In genomic region chr16:75320435-75320834, GRCh38 we compare ENCODE assay signal across 9 cellular contexts.
DNase-seq lines count a peak whose midpoint lies in the region; ATAC-seq and TF ChIP-seq lines count a peak whose summit lies in the region.
"Had no signal": no experiment of that assay in that cellular context is flagged by ENCODE, and none has a peak within 500 bp of the region (broad histone marks: within the 10 kb centered on the region; RNA-seq: fewer than 3 reads in every experiment).

No MANE protein-coding gene starts in this region.

- H3K27me3 ChIP-seq in BLaER1 treated with 17β-estradiol and CSF1 and Interleukin-3, amounts not matched to agents 10 nM and 100 nM = peaks cover 4 to 100% (median 59%) of the 10 kb centered on the region in 11 experiments; a peak in 16 of 22 replicates
- no peaks in the 10 kb centered on the region for H3K27me3 ChIP-seq in colonic mucosa

- H3K4me3 ChIP-seq in BLaER1 treated with 17β-estradiol and CSF1 and Interleukin-3, amounts not matched to agents 10 nM and 100 nM = no peak overlapping the region
- no peak overlapping the region for H3K4me3 ChIP-seq in colonic mucosa

- peaks cover 19 to 36% (median 30%) of the 10 kb centered on the region in 10 experiments for H3K4me1 ChIP-seq in BLaER1 treated with 17β-estradiol and CSF1 and Interleukin-3, amounts not matched to agents 10 nM and 100 nM
- H3K4me1 ChIP-seq in colonic mucosa = no peaks in the 10 kb centered on the region

- peaks cover 80 to 100% (median 98%) of the 10 kb centered on the region in 11 experiments for H4K20me1 ChIP-seq in BLaER1 treated with 17β-estradiol and CSF1 and Interleukin-3, amounts not matched to agents 10 nM and 100 nM

- POLR2A ChIA-PET in activated CD4-positive, alpha-beta T cell treated with anti-CD3 and anti-CD28 coated beads, Interleukin-2, amount 10 ng/mL, durations not matched to agents 7 days and 5 days (lab: Charles Lee) = interaction anchor here (0.6 kb wide), 1 partner anchor 654 kb away, joined by 3 read pairs; the partner anchor contains the start of gene RFWD3

- peak overlapping the region in 10 of 11 experiments; percentile 40 to 73 (median 65); a peak in 19 of 22 replicates for H3K4me2 ChIP-seq in BLaER1 treated with 17β-estradiol and CSF1 and Interleukin-3, amounts not matched to agents 10 nM and 100 nM

- CTCF ChIA-PET in activated CD4-positive, alpha-beta T cell treated with anti-CD3 and anti-CD28 coated beads, Interleukin-2, amount 10 ng/mL, durations not matched to agents 7 days and 5 days (lab: Charles Lee) = interaction anchor here (0.7 to 1.3 kb wide), 2 partner anchors 9 to 37 kb away, joined by 3 to 4 read pairs; no protein-coding TSS in a partner anchor

- no peak overlapping the region for H3K9ac ChIP-seq in BLaER1 treated with 17β-estradiol and CSF1 and Interleukin-3, amounts not matched to agents 10 nM and 100 nM
- H3K9ac ChIP-seq in colonic mucosa (ENCODE audit: low read depth in 2 of 2, low read length in 2 of 2) = no peak overlapping the region

- peak overlapping the region; percentile 93 for H3K27ac Mint-ChIP-seq in nephron progenitor cell
- H3K27ac Mint-ChIP-seq in mesothelial cell of epicardium = no peak overlapping the region
- no peak overlapping the region for H3K27ac Mint-ChIP-seq in activated CD4-positive, alpha-beta T cell treated with anti-CD3 and anti-CD28 coated beads, Interleukin-2, amount 10 ng/mL, durations not matched to agents 7 days and 5 days

- intact Hi-C loops in colonic mucosa (cut with DNase I) = no loop called here

- peaks cover 6 to 41% (median 18%) of the 10 kb centered on the region in 11 experiments; a peak in 15 of 22 replicates for H3K36me3 ChIP-seq in BLaER1 treated with 17β-estradiol and CSF1 and Interleukin-3, amounts not matched to agents 10 nM and 100 nM
- no peaks in the 10 kb centered on the region for H3K36me3 ChIP-seq in colonic mucosa

- ATAC-seq in HG03432 (IDR thresholded peaks at IDR 0.05; ENCODE audit: unreplicated experiment) (peak; percentile 49), HG02623 (IDR thresholded peaks at IDR 0.05; ENCODE audit: unreplicated experiment) (no peak)

- no peak for TF ChIP-seq CTCF in colonic mucosa (IDR thresholded peaks at IDR 0.05)
- TF ChIP-seq CTCF in nephron progenitor cell (IDR thresholded peaks at IDR 0.05) = no peak
- TF ChIP-seq CTCF in mesothelial cell of epicardium (IDR thresholded peaks at IDR 0.05; ENCODE audit: unreplicated experiment) = no peak

- H3K27ac ChIP-seq in BLaER1 treated with 17β-estradiol and CSF1 and Interleukin-3, amounts not matched to agents 10 nM and 100 nM = no peak overlapping the region
- peak overlapping the region; percentile 12 for H3K27ac ChIP-seq in colonic mucosa

- no peak for DNase-seq in colonic mucosa
- peak; percentile 35 for DNase-seq in nephron progenitor cell
- no peak for DNase-seq in T1000 (lab: John Stamatoyannopoulos, UW)
- DNase-seq in mesothelial cell of epicardium (ENCODE audit: low spot score in 2 of 2, unreplicated experiment in 2 of 2) = no peak
- no peak for DNase-seq in activated CD4-positive, alpha-beta T cell treated with anti-CD3 and anti-CD28 coated beads, Interleukin-2, amount 10 ng/mL, durations not matched to agents 7 days and 5 days
- DNase-seq: cerebellar nuclear complex had no signal

- H3K9me3 ChIP-seq in BLaER1 treated with 17β-estradiol and CSF1 and Interleukin-3, amounts not matched to agents 10 nM and 100 nM (replicated peaks in 1 of 11) = no peaks in the 10 kb centered on the region
- no peaks in the 10 kb centered on the region for H3K9me3 ChIP-seq in colonic mucosa

- peaks cover 23% of the 10 kb centered on the region for H3K36me3 Mint-ChIP-seq in nephron progenitor cell (ENCODE audit: low read depth)
- peaks cover 15% of the 10 kb centered on the region for H3K36me3 Mint-ChIP-seq in mesothelial cell of epicardium
- H3K36me3 Mint-ChIP-seq in activated CD4-positive, alpha-beta T cell treated with anti-CD3 and anti-CD28 coated beads, Interleukin-2, amount 10 ng/mL, durations not matched to agents 7 days and 5 days (ENCODE audit: low read depth) = peaks cover 27% of the 10 kb centered on the region

- H3K27me3 Mint-ChIP-seq in nephron progenitor cell (ENCODE audit: low read depth, poor library complexity) = no peaks in the 10 kb centered on the region
- no peaks in the 10 kb centered on the region for H3K27me3 Mint-ChIP-seq in mesothelial cell of epicardium (ENCODE audit: low read depth)
- peaks cover 19% of the 10 kb centered on the region for H3K27me3 Mint-ChIP-seq in activated CD4-positive, alpha-beta T cell treated with anti-CD3 and anti-CD28 coated beads, Interleukin-2, amount 10 ng/mL, durations not matched to agents 7 days and 5 days

- no peaks in the 10 kb centered on the region for H3K9me3 Mint-ChIP-seq in nephron progenitor cell
- H3K9me3 Mint-ChIP-seq in mesothelial cell of epicardium = no peaks in the 10 kb centered on the region
- H3K9me3 Mint-ChIP-seq in activated CD4-positive, alpha-beta T cell treated with anti-CD3 and anti-CD28 coated beads, Interleukin-2, amount 10 ng/mL, durations not matched to agents 7 days and 5 days = no peaks in the 10 kb centered on the region

- H3K4me1 Mint-ChIP-seq in nephron progenitor cell (peaks cover 59% of the 10 kb centered on the region), mesothelial cell of epicardium (peaks cover 12% of the 10 kb centered on the region)
- peaks cover 30% of the 10 kb centered on the region for H3K4me1 Mint-ChIP-seq in activated CD4-positive, alpha-beta T cell treated with anti-CD3 and anti-CD28 coated beads, Interleukin-2, amount 10 ng/mL, durations not matched to agents 7 days and 5 days

- H3K4me3 Mint-ChIP-seq in nephron progenitor cell (no peak overlapping the region), mesothelial cell of epicardium (no peak overlapping the region)
- no peak overlapping the region for H3K4me3 Mint-ChIP-seq in activated CD4-positive, alpha-beta T cell treated with anti-CD3 and anti-CD28 coated beads, Interleukin-2, amount 10 ng/mL, durations not matched to agents 7 days and 5 days
